Comparison of ENCODE assay signal across 9 cellular contexts in genomic region chr3:75906555-75907112, GRCh38.
DNase-seq lines count a peak whose midpoint lies in the region; ATAC-seq and TF ChIP-seq lines count a peak whose summit lies in the region.
"Had no signal": no experiment of that assay in that cellular context is flagged by ENCODE, and none has a peak within 500 bp of the region (broad histone marks: within the 10 kb centered on the region; RNA-seq: fewer than 3 reads in every experiment).

No MANE protein-coding gene starts in this region.

- ATAC-seq in HG03175 (IDR thresholded peaks at IDR 0.05; ENCODE audit: unreplicated experiment) = no peak

- H3K4me1 Mint-ChIP-seq in chondrocyte (ENCODE audit: low read depth) = peaks cover 9% of the 10 kb centered on the region

- H3K9me3 Mint-ChIP-seq in chondrocyte (ENCODE audit: low read depth) = peaks cover 3% of the 10 kb centered on the region

- no peak overlapping the region for H3K27ac Mint-ChIP-seq in chondrocyte (ENCODE audit: unreplicated experiment)

- DNase-seq in AG20443 (ENCODE audit: low spot score) = peak; percentile 67
- peak; percentile 41 for DNase-seq in NCI-H1105 treated with DMSO at 0.1 percent for 48 hours (lab: John Stamatoyannopoulos, UW)
- DNase-seq in chondrocyte (ENCODE audit: low spot score) = peak; percentile 90
- peak; percentile 10 for DNase-seq in medulla oblongata (ENCODE audit: extremely low spot score)
- no peak for DNase-seq in NK-92 (lab: John Stamatoyannopoulos, UW; ENCODE audit: unreplicated experiment)
- DNase-seq in kidney glomerular epithelial cell (lab: John Stamatoyannopoulos, UW) = no peak
- no peak for DNase-seq in activated CD4-positive, alpha-beta T cell treated with anti-CD3 and anti-CD28 coated beads, Interleukin-2, amount 50 U/mL, for 1 hour
- DNase-seq: SIG-M5 had no signal

- peak overlapping the region; percentile 52 for H3K4me3 Mint-ChIP-seq in chondrocyte (ENCODE audit: unreplicated experiment)

- peak; percentile 64 for TF ChIP-seq CTCF in chondrocyte (IDR thresholded peaks at IDR 0.05)

- no peaks in the 10 kb centered on the region for H3K36me3 Mint-ChIP-seq in chondrocyte (ENCODE audit: low read depth)

- H3K27me3 Mint-ChIP-seq in chondrocyte (ENCODE audit: low read depth) = peaks cover 24% of the 10 kb centered on the region

Comparison
In these comparisons a context has a peak if more than half of its experiments do, and no peak if none do; other contexts are left out.
1. DNase-seq: peak in AG20443 (single experiment), NCI-H1105 treated with DMSO at 0.1 percent for 48 hours (single experiment), chondrocyte (single experiment) and medulla oblongata (single experiment); none in NK-92 (single experiment), kidney glomerular epithelial cell (single experiment) and activated CD4-positive, alpha-beta T cell treated with anti-CD3 and anti-CD28 coated beads, Interleukin-2, amount 50 U/mL, for 1 hour (single experiment).